Comparison of ENCODE assay signal across 8 cellular contexts in the genomic region with DNA sequence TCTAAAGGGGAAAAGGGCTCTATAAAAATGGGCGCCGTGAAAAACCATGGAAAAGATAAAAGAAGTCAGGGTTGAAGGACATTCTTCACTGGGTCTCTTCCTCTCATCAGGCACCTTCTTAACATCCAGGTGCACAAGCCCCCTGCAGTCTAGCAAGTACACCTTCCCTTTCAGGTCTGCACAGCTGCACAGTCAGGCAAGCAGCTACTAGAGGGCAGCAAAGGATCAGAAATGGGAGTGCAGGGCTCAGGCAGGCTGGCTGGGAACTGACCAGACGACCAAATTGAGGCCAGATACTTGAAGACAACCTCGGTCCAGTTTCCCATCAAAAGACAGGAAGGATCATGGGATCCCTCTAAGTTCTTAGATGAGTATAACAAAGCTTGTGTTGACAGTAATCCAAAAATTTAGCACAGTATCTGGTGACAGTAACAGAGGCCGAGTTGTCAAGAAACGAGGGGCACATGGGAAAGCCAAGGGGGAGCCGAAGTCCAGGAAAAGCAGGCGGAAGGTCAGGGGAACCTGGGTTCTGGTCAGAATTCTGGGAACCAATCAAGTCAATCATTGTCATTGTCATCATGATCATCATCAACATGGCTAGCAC. TPM values are rescaled to one million over a fixed set of nuclear protein-coding genes. Genes with fewer than 3 reads are reported as not detected.
DNase-seq lines count a peak whose midpoint lies in the region; ATAC-seq lines count a peak whose summit lies in the region.

No MANE protein-coding gene starts in this region.

- H3K27me3 ChIP-seq in MG63 = no peaks in the 10 kb centered on the region

- H3K9me3 ChIP-seq in MG63 = no peaks in the 10 kb centered on the region

- in situ Hi-C loops in SK-MEL-5 (cut with HindIII; ENCODE audit: low pct_unique_long_range_greater_than_20kb, low sequenced_read_pairs) = loop anchor here (25.0 kb wide), 1 partner anchor 173 kb away; no protein-coding TSS in a partner anchor

- peak; percentile 62 for ATAC-seq in GM21825 (IDR thresholded peaks at IDR 0.05; ENCODE audit: unreplicated experiment)
- ATAC-seq in GM21381 (IDR thresholded peaks at IDR 0.05; ENCODE audit: unreplicated experiment) = no peak

- DNase-seq in GM04504 (ENCODE audit: low read depth) = peak; percentile 3
- DNase-seq in MG63 = peak; percentile 24
- peak; percentile 78 for DNase-seq in SK-MEL-5 (ENCODE audit: low read depth, low spot score)
- peak; percentile 17 to 34 for DNase-seq in dermis microvascular lymphatic vessel endothelial cell (ENCODE audit: low read depth in 2 of 2)
- peak; percentile 53 for DNase-seq in medulla oblongata (ENCODE audit: extremely low spot score)
- no peak for DNase-seq in NCI-H1048 (lab: John Stamatoyannopoulos, UW)

- H3K36me3 ChIP-seq in MG63 = no peaks in the 10 kb centered on the region

- H3K4me3 ChIP-seq in MG63 = no peak overlapping the region

RNA-seq across cellular contexts. Expression of a gene that starts 10.1 kb away (rescaled TPM):
- not detected in 2 replicates for total RNA-seq in MG63 (2014; rRNA removed; shearing (Covaris generic); ENCODE audit: low replicate concordance)
- 0.77 and 2.1 TPM in 2 replicates for total RNA-seq in SK-MEL-5 (2014; rRNA removed; shearing (Covaris generic))
- 0.73 and 1.6 TPM in 2 replicates for polyA plus RNA-seq in SK-MEL-5 (2015; cell fraction: cytosol; rRNA removed)
- polyA plus RNA-seq in SK-MEL-5 (2015; cell fraction: nucleus; rRNA removed) = 1.6 and 10.3 TPM in 2 replicates
- total RNA-seq in dermis microvascular lymphatic vessel endothelial cell = under 0.01 and 0.13 TPM in 2 replicates
